Comparison of ENCODE assay signal across 5 cellular contexts in the genomic region with DNA sequence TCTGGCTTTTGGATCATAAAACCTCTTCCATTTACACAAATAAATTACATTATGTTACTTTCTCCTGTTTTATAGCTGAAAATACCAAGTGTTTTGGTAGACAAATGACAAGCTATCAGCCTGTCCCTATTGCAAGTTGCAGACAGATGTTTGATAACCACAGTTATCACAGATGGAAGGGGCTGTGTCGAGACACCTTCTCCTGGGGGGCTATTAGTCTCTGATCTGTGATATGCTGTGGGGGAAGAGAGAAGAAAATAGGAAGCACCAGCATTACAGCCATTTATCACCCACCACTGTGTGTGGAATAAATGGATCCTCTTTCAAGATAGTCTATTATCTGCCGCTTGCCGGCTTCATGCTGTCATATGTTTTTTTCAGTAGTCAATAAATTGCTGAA.
"Had no signal": no experiment of that assay in that cellular context is flagged by ENCODE, and none has a peak within 500 bp of the region (broad histone marks: within the 10 kb centered on the region; RNA-seq: fewer than 3 reads in every experiment).

No MANE protein-coding gene starts in this region.

- DNase-seq: IMR-90, KBM-7 had no signal

- H3K4me3 ChIP-seq: K562 had no signal

- H3K27ac ChIP-seq: HL-60 had no signal

- ATAC-seq: HepG2, K562 had no signal
